Comparison of ENCODE assay signal across 8 cellular contexts in the genomic region with DNA sequence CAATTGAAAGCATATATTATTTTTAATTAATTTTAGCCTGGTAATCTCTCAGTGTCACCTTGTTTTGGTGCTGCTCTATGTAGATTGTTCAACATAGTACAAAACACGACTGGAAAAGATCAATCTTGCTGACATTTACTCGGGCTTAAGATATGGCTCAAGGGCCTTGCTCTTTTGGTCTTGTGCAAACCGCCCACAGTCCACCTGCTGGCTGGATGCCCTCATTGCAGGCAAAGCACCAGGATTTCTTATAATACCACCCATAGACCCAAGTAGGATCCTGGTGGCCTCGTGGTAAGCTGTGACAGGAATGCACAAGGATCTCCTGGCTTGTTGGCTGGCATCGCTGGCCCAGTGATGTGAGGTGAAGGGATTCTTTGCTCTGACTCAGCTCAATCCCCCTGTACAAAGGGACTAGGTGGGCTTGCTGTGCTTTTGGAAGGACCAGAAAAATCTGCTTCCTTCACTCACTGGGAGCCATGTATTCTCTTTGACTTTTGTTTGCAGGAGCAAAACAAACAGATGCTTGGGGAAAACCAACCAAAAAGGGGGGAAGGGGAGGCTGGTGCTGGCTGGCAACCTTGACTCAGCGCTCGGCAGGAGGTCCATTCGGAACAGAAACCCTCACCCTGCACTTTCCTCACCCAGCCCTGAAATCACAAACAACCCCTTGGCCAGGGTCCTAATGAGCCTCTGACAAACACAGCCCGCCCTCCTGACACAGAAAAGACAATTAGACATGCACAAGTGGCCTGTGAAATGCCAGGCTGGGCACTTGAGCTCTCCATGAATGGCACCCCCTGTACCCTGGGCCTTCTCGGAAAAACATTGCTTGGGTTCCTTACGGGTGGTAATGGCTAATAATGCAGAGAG. TPM values are rescaled to one million over a fixed set of nuclear protein-coding genes. Genes with fewer than 3 reads are reported as not detected.
DNase-seq lines count a peak whose midpoint lies in the region; ATAC-seq and TF ChIP-seq lines count a peak whose summit lies in the region.

No MANE protein-coding gene starts in this region.

- H3K4me3 Mint-ChIP-seq in neural crest cell, result no peak overlapping the region

- H3K9me3 Mint-ChIP-seq in neural crest cell, result peaks cover 5% of the 10 kb centered on the region

- 34 to 39% methylated on average over 8 to 11 of the region's 11 CpGs for WGBS in thyroid gland, 2 donors

- H3K36me3 Mint-ChIP-seq in neural crest cell (ENCODE audit: low read depth), result peaks cover 3% of the 10 kb centered on the region

- H3K36me3 ChIP-seq in HUES48 (ENCODE audit: control insufficient read depth, insufficient read depth, low read length), result no peaks in the 10 kb centered on the region
- no peaks in the 10 kb centered on the region for H3K36me3 ChIP-seq in NT2/D1 (ENCODE audit: insufficient read depth, insufficient read length, low read length)
- H3K36me3 ChIP-seq in thyroid gland, result no peaks in the 10 kb centered on the region

- H3K4me3 ChIP-seq in HUES48 (ENCODE audit: low read depth, low read length) (no peak overlapping the region), NT2/D1 (ENCODE audit: insufficient read length, low read depth) (no peak overlapping the region), thyroid gland (replicated peaks in 1 of 3) (no peak overlapping the region)

- H3K9me3 ChIP-seq in HUES48 (ENCODE audit: control insufficient read depth, insufficient read depth, low read length) (no peaks in the 10 kb centered on the region), NT2/D1 (ENCODE audit: insufficient read depth, low read length) (no peaks in the 10 kb centered on the region), thyroid gland (no peaks in the 10 kb centered on the region)

- intact Hi-C loops in thyroid gland (cut with DNase I), result no loop called here

- peaks cover 4% of the 10 kb centered on the region for H3K4me1 Mint-ChIP-seq in neural crest cell

- H3K27me3 ChIP-seq in HUES48 (ENCODE audit: control insufficient read depth, insufficient read depth, low read length) (no peaks in the 10 kb centered on the region), NT2/D1 (ENCODE audit: insufficient read depth, insufficient read length) (no peaks in the 10 kb centered on the region), thyroid gland (no peaks in the 10 kb centered on the region)

- no peak overlapping the region for H3K27ac Mint-ChIP-seq in neural crest cell (ENCODE audit: unreplicated experiment)

- H3K4me1 ChIP-seq in HUES48 (ENCODE audit: control insufficient read depth, insufficient read depth, low read length) (peaks cover 4% of the 10 kb centered on the region; the same call in 1 of the 2 replicates), NT2/D1 (ENCODE audit: insufficient read depth, insufficient read length) (peaks cover 5% of the 10 kb centered on the region), thyroid gland (peaks cover 34 to 50% of the 10 kb centered on the region in 2 donors)

- peak overlapping the region; percentile 72 for H3K27ac ChIP-seq in HUES48 (ENCODE audit: low read depth, low read length)
- peak overlapping the region; percentile 86 to 95 (median 94) for H3K27ac ChIP-seq in thyroid gland

- TF ChIP-seq POLR2A in thyroid gland (IDR thresholded peaks at IDR 0.05), result peak in 1 of 2 donors; percentile 60

- DNase-seq in CD1c-positive myeloid dendritic cell (ENCODE audit: extremely low spot score) (peak; percentile 81), NT2/D1 (ENCODE audit: low read depth, low spot score) (peak; percentile 49), neural crest cell (ENCODE audit: low read depth, low spot score) (peak; percentile 60), thyroid gland (peak; percentile 95 to 98)
- peak; percentile 43 for DNase-seq in activated CD8-positive, alpha-beta memory T cell treated with anti-CD3 and anti-CD28 coated beads, Interleukin-2, amount 50 U/mL, for 1 hour (ENCODE audit: extremely low read depth)

- H3K27me3 Mint-ChIP-seq in neural crest cell (ENCODE audit: low read depth), result peaks cover under 1% of the 10 kb centered on the region

- peak; percentile 61 for TF ChIP-seq CTCF in neural crest cell (conservative IDR thresholded peaks at IDR 0.05)
- peak in 5 of 6 experiments; percentile 41 to 85 (median 67) for TF ChIP-seq CTCF in thyroid gland (IDR thresholded peaks at IDR 0.05)

- peak; percentile 78 for ATAC-seq in esophagus mucosa
- no peak for ATAC-seq in HG02870 (IDR thresholded peaks at IDR 0.05; ENCODE audit: unreplicated experiment)

- H3K9ac ChIP-seq in HUES48 (ENCODE audit: low read depth, low read length) (no peak overlapping the region), NT2/D1 (ENCODE audit: insufficient read length, low read depth) (peak overlapping the region; percentile 15)

RNA-seq across cellular contexts. Expression of a gene that starts 36.6 kb away (rescaled TPM):
- total RNA-seq in esophagus mucosa (6.5 TPM), neural crest cell (20.5 and 22.2 TPM in 2 replicates), thyroid gland (10 to 100 TPM; 27.9 to 35.4 (median 30.8) TPM)

RNA-seq across cellular contexts. Expression of a gene that starts 56.0 kb away (rescaled TPM):
- total RNA-seq in esophagus mucosa (0.60 TPM), neural crest cell (8.0 and 8.3 TPM in 2 replicates), thyroid gland (100 to 1,000 TPM; 114 to 149 (median 141) TPM)

Comparison
In these comparisons a context has a peak if more than half of its experiments do, and no peak if none do; other contexts are left out.
1. DNase-seq: peak in every context shown above with its lines; median percentile 96 in thyroid gland; 81 in CD1c-positive myeloid dendritic cell; 60 in neural crest cell; 49 in NT2/D1; 43 in activated CD8-positive, alpha-beta memory T cell treated with anti-CD3 and anti-CD28 coated beads, Interleukin-2, amount 50 U/mL, for 1 hour.
2. RNA of a gene that starts 56.0 kb away (total RNA-seq): 114 to 149 TPM in thyroid gland; 8.0 to 8.3 TPM in neural crest cell and 0.60 TPM in esophagus mucosa (single experiment); every median in the first group is over 10 times any median in the second.